In the genomic region with DNA sequence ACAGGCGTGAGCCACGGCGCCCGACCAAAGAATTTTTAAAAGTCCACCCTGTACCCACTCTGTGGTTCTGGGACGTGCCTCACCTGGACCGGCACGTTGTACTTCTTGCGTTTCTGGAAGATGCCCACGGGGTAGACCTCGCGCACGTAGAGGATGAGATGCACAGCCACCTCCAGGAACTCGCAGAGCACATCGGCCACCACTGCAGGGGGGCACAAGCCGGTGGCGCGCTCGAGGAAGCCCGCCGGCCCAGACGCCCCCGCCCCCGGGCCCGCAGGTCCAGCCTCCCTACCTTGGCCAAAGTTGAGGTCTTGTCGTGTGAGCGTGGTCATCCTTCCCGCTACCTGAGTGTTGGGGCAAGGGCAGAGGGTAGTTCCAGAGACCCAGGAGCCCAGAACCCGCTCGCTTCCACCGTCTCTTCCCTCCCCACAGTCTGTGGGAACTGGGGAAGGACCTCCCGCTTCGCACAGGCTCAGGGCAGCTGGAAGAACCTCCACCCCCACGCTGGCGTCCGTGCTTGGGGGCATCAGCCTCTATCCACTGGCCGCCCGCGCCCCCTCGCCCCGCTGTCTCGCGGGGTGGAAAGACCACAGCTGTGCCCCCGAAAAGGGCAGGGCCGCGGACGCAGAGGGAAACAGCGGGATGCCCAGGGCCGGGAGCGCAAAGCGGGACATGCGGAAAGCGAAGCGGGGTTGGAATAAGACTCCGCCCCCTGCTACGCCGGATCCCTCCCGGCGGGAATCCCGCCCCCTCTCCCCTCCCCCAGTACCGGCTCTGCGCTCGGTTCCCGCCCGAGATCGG, we compare ENCODE assay signal across 8 cellular contexts. TPM values are rescaled to one million over a fixed set of nuclear protein-coding genes. Genes with fewer than 3 reads are reported as not detected.
A peak's percentile ranks its signal among the peaks of the same experiment; 100 is the strongest.
DNase-seq lines count a peak whose midpoint lies in the region; ATAC-seq, FAIRE-seq and TF ChIP-seq lines count a peak whose summit lies in the region.

No MANE protein-coding gene starts in this region.

- H3K4me3 ChIP-seq in IMR-90 (ENCODE audit: insufficient read depth, low read depth, low read length) = peak overlapping the region; percentile 81
- peak overlapping the region; percentile 99 for H3K4me3 ChIP-seq in K562
- H3K4me3 ChIP-seq in subcutaneous abdominal adipose tissue (ENCODE audit: low read depth in 1 of 5, low read length in 5 of 5) = peak overlapping the region; percentile 79 to 89 (median 85)

- H3K4ac ChIP-seq in IMR-90 (ENCODE audit: low read depth, low read length) = peak overlapping the region; percentile 31

- H2AK9ac ChIP-seq in IMR-90 (replicated peaks; ENCODE audit: low read depth, low read length, poor library complexity) = peak overlapping the region; percentile 60

- CTCF ChIA-PET in IMR-90 (lab: Yijun Ruan, JAX) = interaction anchor here (1.5 kb wide), 1 partner anchor 17 kb away, joined by 4 read pairs; the partner anchor contains the start of gene FBXO6
- CTCF ChIA-PET in K562 (lab: Yijun Ruan, JAX; ENCODE audit: low intra/inter-chr PET ratio) = no interaction called here

- H3K4me2 ChIP-seq in IMR-90 (ENCODE audit: low read depth, low read length) = peak overlapping the region; percentile 99
- peak overlapping the region; percentile 92 for H3K4me2 ChIP-seq in K562 (ENCODE audit: insufficient read depth, low read length)

- no peak for TF ChIP-seq POLR2A in IMR-90 (IDR thresholded peaks at IDR 0.05; ENCODE audit: low read depth, low read length)
- TF ChIP-seq POLR2A in K562 (conservative IDR thresholded peaks at IDR 0.05) = no peak

- peak overlapping the region; percentile 38; the same call in 1 of the 2 replicates for H3K23ac ChIP-seq in IMR-90 (ENCODE audit: low read depth, low read length)

- peaks cover 17% of the 10 kb centered on the region for H3K36me3 ChIP-seq in IMR-90 (ENCODE audit: control insufficient read depth, insufficient read depth, low read length)
- H3K36me3 ChIP-seq in K562 (ENCODE audit: control insufficient read depth, insufficient read depth, low read length) = peaks cover 39% of the 10 kb centered on the region
- H3K36me3 ChIP-seq in subcutaneous abdominal adipose tissue (ENCODE audit: control insufficient read depth in 5 of 5, insufficient read depth in 5 of 5, low read length in 5 of 5) = peaks cover 0 to 16% (median 8%) of the 10 kb centered on the region in 5 donors

- H3K9me3 ChIP-seq in IMR-90 (ENCODE audit: control insufficient read depth, insufficient read depth, low read length) (no peaks in the 10 kb centered on the region), K562 (replicated peaks; ENCODE audit: control insufficient read depth, insufficient read depth, low read depth, low read length) (no peaks in the 10 kb centered on the region), subcutaneous abdominal adipose tissue (ENCODE audit: control insufficient read depth in 5 of 5, low read length in 5 of 5) (no peaks in the 10 kb centered on the region)

- H2BK15ac ChIP-seq in IMR-90 (ENCODE audit: low read depth, low read length) = no peak overlapping the region

- dilution Hi-C loops in IMR-90 (cut with HindIII; ENCODE audit: low sequenced_read_pairs, unreplicated experiment) = no loop called here

- ATAC-seq in GM21526 (IDR thresholded peaks at IDR 0.05; ENCODE audit: low FRiP score, unreplicated experiment) (peak; percentile 11), IMR-90 (ENCODE audit: low read depth) (peak; percentile 73), K562 (peak; percentile 61)

- WGBS in IMR-90 (ENCODE audit: extremely low coverage in 2 of 2, insufficient read length in 1 of 2), 2 experiments = 5% methylated on average over 24 of the region's 65 CpGs; no CpG with 5 or more reads in 1 of the 2 experiments
- 6% methylated on average over 55 of the region's 65 CpGs for WGBS in K562 (ENCODE audit: insufficient coverage, low coverage, missing lambda C conversion rate)

- FAIRE-seq in K562 (lab: Jason Lieb, UNC) = no peak

- no peak overlapping the region for H3K56ac ChIP-seq in IMR-90 (ENCODE audit: extremely low read depth, insufficient read depth, low read length)

- H2BK120ac ChIP-seq in IMR-90 (ENCODE audit: low read depth, low read length) = no peak overlapping the region; the same call in 1 of the 2 replicates

- 0 out of 2 replicates have a peak overlapping the region, but pooled peaks have one; percentile 20 for H4K5ac ChIP-seq in IMR-90 (ENCODE audit: low read depth, low read length)

- H3K27me3 ChIP-seq in IMR-90 (ENCODE audit: control insufficient read depth, insufficient read depth, low read length) = peaks cover 3% of the 10 kb centered on the region; the same call in 1 of the 2 replicates
- H3K27me3 ChIP-seq in K562 (ENCODE audit: control insufficient read depth in 2 of 2, insufficient read depth in 2 of 2, low read length in 2 of 2) = no peaks in the 10 kb centered on the region
- no peaks in the 10 kb centered on the region for H3K27me3 ChIP-seq in layer of hippocampus (ENCODE audit: control insufficient read depth, insufficient read depth, low read length)
- H3K27me3 ChIP-seq in subcutaneous abdominal adipose tissue (ENCODE audit: control insufficient read depth in 5 of 5, insufficient read depth in 4 of 5, low read length in 5 of 5) = peaks cover 0 to 12% (median 0%) of the 10 kb centered on the region in 5 donors

- peak overlapping the region; percentile 80 for H3K9ac ChIP-seq in IMR-90 (ENCODE audit: low read depth, low read length)
- peak overlapping the region; percentile 86 to 95 for H3K9ac ChIP-seq in K562 (ENCODE audit: insufficient read depth in 1 of 2, low read depth in 2 of 2, low read length in 2 of 2)
- peak overlapping the region in 4 of 5 donors; percentile 79 to 88 (median 84) for H3K9ac ChIP-seq in subcutaneous abdominal adipose tissue (ENCODE audit: low read length in 5 of 5)

- H4K20me1 ChIP-seq in IMR-90 (ENCODE audit: insufficient read depth, low read length) (no peaks in the 10 kb centered on the region), K562 (replicated peaks; ENCODE audit: control insufficient read depth, insufficient read depth, low read length) (no peaks in the 10 kb centered on the region; the same call in 1 of the 2 replicates)

- POLR2A ChIA-PET in IMR-90 (lab: Charles Lee; ENCODE audit: unreplicated experiment) = no interaction called here
- POLR2A ChIA-PET in K562 (lab: Yijun Ruan, JAX) = interaction anchor here (0.5 to 3.3 kb wide), 7 partner anchors 8 to 230 kb away, joined by 3 to 40 read pairs (median 4); no protein-coding TSS in a partner anchor

- peak overlapping the region; percentile 79 for H2BK5ac ChIP-seq in IMR-90 (ENCODE audit: low read depth, low read length, poor library complexity, severe bottlenecking)

- H3K79me1 ChIP-seq in IMR-90 (ENCODE audit: low read depth in 1 of 2, low read length in 2 of 2) = peaks cover 7 to 17% of the 10 kb centered on the region in 2 experiments; a peak in 3 of 4 replicates

- no peak overlapping the region for H2BK20ac ChIP-seq in IMR-90 (ENCODE audit: low read depth, low read length)

- no peak for TF ChIP-seq EP300 in K562 (IDR thresholded peaks at IDR 0.05; ENCODE audit: low read length)

- peaks cover 22% of the 10 kb centered on the region for H3K79me2 ChIP-seq in K562 (ENCODE audit: control insufficient read depth, insufficient read depth, low read length)

- H2AK5ac ChIP-seq in IMR-90 (ENCODE audit: low read depth, low read length) = peak overlapping the region; percentile 70; the same call in 1 of the 2 replicates

- H3K9me1 ChIP-seq in IMR-90 (ENCODE audit: insufficient read depth, low read length) = 0 out of 2 replicates have a peak, but pooled peaks cover 2% of the 10 kb centered on the region
- peaks cover 4% of the 10 kb centered on the region for H3K9me1 ChIP-seq in K562 (ENCODE audit: control insufficient read depth, insufficient read depth, low read length)

- peak overlapping the region; percentile 76 for H3K27ac ChIP-seq in IMR-90 (ENCODE audit: insufficient read depth, low read length)
- peak overlapping the region; percentile 93 for H3K27ac ChIP-seq in K562 (ENCODE audit: extremely low read depth, low read depth, low read length)
- H3K27ac ChIP-seq in layer of hippocampus (ENCODE audit: low read depth, low read length) = peak overlapping the region; percentile 85
- peak overlapping the region; percentile 46 for H3K27ac ChIP-seq in subcutaneous abdominal adipose tissue (ENCODE audit: low read depth, low read length)

- H2AFZ ChIP-seq in IMR-90 (replicated peaks; ENCODE audit: low read length, poor library complexity) (peak overlapping the region; percentile 94), K562 (ENCODE audit: low read depth, low read length) (peak overlapping the region; percentile 84)

- no peak for TF ChIP-seq CTCF in IMR-90 (conservative IDR thresholded peaks at IDR 0.05; ENCODE audit: low read depth, low read length)
- TF ChIP-seq CTCF in K562 (IDR thresholded peaks at IDR 0.05 in 2 of 3, conservative IDR thresholded peaks at IDR 0.05 in 1 of 3; ENCODE audit: insufficient read depth in 2 of 3, low read depth in 1 of 3, low read length in 3 of 3) = no peak

- TF ChIP-seq RAD21 in IMR-90 (IDR thresholded peaks at IDR 0.05; ENCODE audit: low read length) (no peak), K562 (CRISPR knock-in tag; conservative IDR thresholded peaks at IDR 0.05 in 1 of 2, IDR thresholded peaks at IDR 0.05 in 1 of 2) (no peak)

- H3K14ac ChIP-seq in IMR-90 (replicated peaks; ENCODE audit: low read depth, low read length) = peak overlapping the region; percentile 55

- intact Hi-C loops in IMR-90 (cut with micrococcal nuclease) (loop anchor here (2.0 to 5.0 kb wide), 3 partner anchors 24 to 122 kb away; no protein-coding TSS in a partner anchor), K562 (cut with micrococcal nuclease) (no loop called here)

- DNase-seq in ELF-1 (ENCODE audit: low read depth, low spot score) (peak; percentile 61), IMR-90 (peak; percentile 22), K562 (ENCODE audit: extremely low read depth in 1 of 4, low spot score in 3 of 4) (peak in 2 of 4 experiments; percentile 62 to 64), RKO (ENCODE audit: low spot score) (no peak)
- no peak for DNase-seq in stimulated activated CD4-positive, alpha-beta T cell treated with anti-CD3 and anti-CD28 coated beads, Interleukin-2, amount 100 ng/mL, for 24 hours

- BruUV-seq in IMR-90 (replicated peaks; lab: Mats Ljungman, UMichigan) = no TSS peak
- TSS peak; percentile 52 for BruUV-seq in K562 (replicated peaks; lab: Mats Ljungman, UMichigan)

- H4K8ac ChIP-seq in IMR-90 (ENCODE audit: low read depth in 2 of 2, low read length in 2 of 2) = peak overlapping the region in 1 of 2 experiments; percentile 44; a peak in 2 of 4 replicates

- no peak overlapping the region for H4K91ac ChIP-seq in IMR-90 (ENCODE audit: insufficient read depth, low read depth, low read length)

- in situ Hi-C loops in IMR-90 (cut with MboI; ENCODE audit: low sequenced_read_pairs) (no loop called here), K562 (cut with MboI) (no loop called here)

- H3K4me1 ChIP-seq in IMR-90 (ENCODE audit: control insufficient read depth, insufficient read depth, low read length) (peaks cover 3% of the 10 kb centered on the region), K562 (replicated peaks in 1 of 2; ENCODE audit: control insufficient read depth in 2 of 2, insufficient read depth in 2 of 2, low read length in 2 of 2) (peaks cover 11 to 34% of the 10 kb centered on the region in 2 experiments), subcutaneous abdominal adipose tissue (ENCODE audit: control insufficient read depth in 5 of 5, insufficient read depth in 5 of 5, low read length in 5 of 5) (peaks cover 1 to 23% (median 20%) of the 10 kb centered on the region in 5 donors)

- H3K18ac ChIP-seq in IMR-90 (ENCODE audit: low read depth, low read length) = no peak overlapping the region

RNA-seq across cellular contexts. Expression of gene MAD2L2, which starts 0.5 kb away (rescaled TPM):
- total RNA-seq in IMR-90 (2012; rRNA removed) = 44.6 and 47.5 TPM in 2 replicates
- 70.9 and 80.4 TPM in 2 replicates for polyA plus RNA-seq in IMR-90 (2012; rRNA removed)
- 71.3 and 77.4 TPM in 2 replicates for polyA plus RNA-seq in IMR-90 (2012; cell fraction: cytosol; rRNA removed)
- 53.4 and 70.4 TPM in 2 replicates for polyA plus RNA-seq in IMR-90 (2012; cell fraction: nucleus; rRNA removed; ENCODE audit: low replicate concordance)
- 61.6 and 182 TPM in 2 replicates for total RNA-seq in K562 (2011; cell fraction: chromatin; rRNA removed; ENCODE audit: low replicate concordance)
- 209 and 213 TPM in 2 replicates for total RNA-seq in K562 (2011; cell fraction: nucleolus; rRNA removed)
- 129 and 143 TPM in 2 replicates for total RNA-seq in K562 (2011; cell fraction: nucleoplasm; rRNA removed)
- total RNA-seq in K562 (2014; rRNA removed) = 286 and 326 TPM in 2 replicates
- total RNA-seq in K562 (2014; rRNA removed; fragmentation: Illumina TruSeq; extraction: Trizol) = 69.7 and 100 TPM in 2 replicates
- total RNA-seq in K562 (2015; rRNA removed; fragmentation: Illumina TruSeq; extraction: Trizol) = 143 TPM in 2 replicates
- 211 and 212 TPM in 2 replicates for total RNA-seq in K562 (2021)
- polyA plus RNA-seq in K562 (2011; rRNA removed) = 138 and 190 TPM in 2 replicates
- 297 and 419 TPM in 2 replicates for polyA plus RNA-seq in K562 (2011; cell fraction: cytosol; rRNA removed)
- polyA plus RNA-seq in K562 (2011; cell fraction: nucleus; rRNA removed) = 289 and 315 TPM in 2 replicates
- 217 and 239 TPM in 2 replicates for polyA plus RNA-seq in K562 (2012)
- 185 and 189 TPM in 2 replicates for polyA plus RNA-seq in K562 (2014; fragmentation: Illumina TruSeq; extraction: Trizol)
- 10 to 100 TPM; 12.4 to 25.9 TPM for polyA plus RNA-seq in K562 (2014; fragmentation: Nextera tagmentation; extraction: Ambion mirVana)
- 270 and 279 TPM in 2 replicates for polyA plus RNA-seq in K562 (2014; rRNA removed)
- polyA minus RNA-seq in K562 (2011; rRNA and poly(A)+ RNA removed) = 95.3 and 109 TPM in 2 replicates
- 94.6 and 115 TPM in 2 replicates for polyA minus RNA-seq in K562 (2011; cell fraction: cytosol; rRNA and poly(A)+ RNA removed)
- polyA minus RNA-seq in K562 (2011; cell fraction: nucleus; rRNA and poly(A)+ RNA removed) = 71.6 and 96.6 TPM in 2 replicates

RNA-seq across cellular contexts. Expression of gene DRAXIN, which starts 11.0 kb away (rescaled TPM):
- total RNA-seq in IMR-90 (2012; rRNA removed) (under 0.01 TPM in 2 replicates), K562 (2014; rRNA removed) (not detected in 2 replicates), K562 (2014; rRNA removed; fragmentation: Illumina TruSeq; extraction: Trizol) (0.04 TPM in 1 of 2 replicates, not detected in the other), K562 (2015; rRNA removed; fragmentation: Illumina TruSeq; extraction: Trizol) (under 0.01 TPM in 1 of 2 replicates, not detected in the other), K562 (2021) (not detected in 2 replicates)
- polyA plus RNA-seq in IMR-90 (2012; rRNA removed) (0.01 and 0.02 TPM in 2 replicates), K562 (2011; rRNA removed) (0.01 TPM in 1 of 2 replicates, not detected in the other), K562 (2014; fragmentation: Illumina TruSeq; extraction: Trizol) (not detected in 2 replicates), K562 (2014; fragmentation: Nextera tagmentation; extraction: Ambion mirVana) (under 1 TPM in 1 of 2 experiments, not detected in 1; 0.01 TPM), K562 (2014; rRNA removed) (0.01 TPM in 1 of 2 replicates, not detected in the other)
- 0.02 TPM in 1 of 2 replicates, not detected in the other for polyA plus RNA-seq in IMR-90 (2012; cell fraction: cytosol; rRNA removed)
- 0.01 TPM in 1 of 2 replicates, not detected in the other for polyA plus RNA-seq in IMR-90 (2012; cell fraction: nucleus; rRNA removed; ENCODE audit: low replicate concordance)
- total RNA-seq in K562 (2011; cell fraction: chromatin; rRNA removed; ENCODE audit: low replicate concordance) = not detected in 2 replicates
- not detected in 2 replicates for total RNA-seq in K562 (2011; cell fraction: nucleolus; rRNA removed)
- not detected in 2 replicates for total RNA-seq in K562 (2011; cell fraction: nucleoplasm; rRNA removed)
- 0.01 TPM in 1 of 2 replicates, not detected in the other for polyA plus RNA-seq in K562 (2011; cell fraction: cytosol; rRNA removed)
- polyA plus RNA-seq in K562 (2011; cell fraction: nucleus; rRNA removed) = not detected in 2 replicates
- 0.01 TPM in 2 replicates for polyA plus RNA-seq in K562 (2012)
- not detected in 2 replicates for polyA minus RNA-seq in K562 (2011; rRNA and poly(A)+ RNA removed)
- polyA minus RNA-seq in K562 (2011; cell fraction: cytosol; rRNA and poly(A)+ RNA removed) = not detected in 2 replicates
- polyA minus RNA-seq in K562 (2011; cell fraction: nucleus; rRNA and poly(A)+ RNA removed) = not detected in 2 replicates

RNA-seq across cellular contexts. Expression of gene FBXO6, which starts 16.5 kb away (rescaled TPM):
- 6.4 and 6.8 TPM in 2 replicates for total RNA-seq in IMR-90 (2012; rRNA removed)
- 7.5 and 9.9 TPM in 2 replicates for polyA plus RNA-seq in IMR-90 (2012; rRNA removed)
- polyA plus RNA-seq in IMR-90 (2012; cell fraction: cytosol; rRNA removed) = 7.1 and 11.6 TPM in 2 replicates
- 2.6 and 3.8 TPM in 2 replicates for polyA plus RNA-seq in IMR-90 (2012; cell fraction: nucleus; rRNA removed; ENCODE audit: low replicate concordance)
- total RNA-seq in K562 (2011; cell fraction: chromatin; rRNA removed; ENCODE audit: low replicate concordance) = 3.1 and 10.3 TPM in 2 replicates
- total RNA-seq in K562 (2011; cell fraction: nucleolus; rRNA removed) = 13.0 and 14.1 TPM in 2 replicates
- 7.6 and 11.3 TPM in 2 replicates for total RNA-seq in K562 (2011; cell fraction: nucleoplasm; rRNA removed)
- total RNA-seq in K562 (2014; rRNA removed) = 44.1 and 44.9 TPM in 2 replicates
- 9.6 and 15.2 TPM in 2 replicates for total RNA-seq in K562 (2014; rRNA removed; fragmentation: Illumina TruSeq; extraction: Trizol)
- 23.8 and 24.5 TPM in 2 replicates for total RNA-seq in K562 (2015; rRNA removed; fragmentation: Illumina TruSeq; extraction: Trizol)
- 23.2 and 24.9 TPM in 2 replicates for total RNA-seq in K562 (2021)
- polyA plus RNA-seq in K562 (2011; rRNA removed) = 35.2 and 64.0 TPM in 2 replicates
- 96.3 and 104 TPM in 2 replicates for polyA plus RNA-seq in K562 (2011; cell fraction: cytosol; rRNA removed)
- polyA plus RNA-seq in K562 (2011; cell fraction: nucleus; rRNA removed) = 14.1 and 20.6 TPM in 2 replicates
- 26.0 and 39.2 TPM in 2 replicates for polyA plus RNA-seq in K562 (2012)
- 34.1 and 34.7 TPM in 2 replicates for polyA plus RNA-seq in K562 (2014; fragmentation: Illumina TruSeq; extraction: Trizol)
- 10 to 100 TPM; 10.6 to 16.4 TPM for polyA plus RNA-seq in K562 (2014; fragmentation: Nextera tagmentation; extraction: Ambion mirVana)
- polyA plus RNA-seq in K562 (2014; rRNA removed) = 45.8 and 49.6 TPM in 2 replicates
- 15.9 and 20.2 TPM in 2 replicates for polyA minus RNA-seq in K562 (2011; rRNA and poly(A)+ RNA removed)
- polyA minus RNA-seq in K562 (2011; cell fraction: cytosol; rRNA and poly(A)+ RNA removed) = 14.4 and 33.6 TPM in 2 replicates
- 6.2 and 9.4 TPM in 2 replicates for polyA minus RNA-seq in K562 (2011; cell fraction: nucleus; rRNA and poly(A)+ RNA removed)

RNA-seq across cellular contexts. Expression of gene FBXO44, which starts 25.8 kb away (rescaled TPM):
- total RNA-seq in IMR-90 (2012; rRNA removed) = 7.8 and 9.3 TPM in 2 replicates
- polyA plus RNA-seq in IMR-90 (2012; rRNA removed) = 25.5 and 30.5 TPM in 2 replicates
- polyA plus RNA-seq in IMR-90 (2012; cell fraction: cytosol; rRNA removed) = 23.4 and 34.2 TPM in 2 replicates
- polyA plus RNA-seq in IMR-90 (2012; cell fraction: nucleus; rRNA removed; ENCODE audit: low replicate concordance) = 165 and 273 TPM in 2 replicates
- total RNA-seq in K562 (2011; cell fraction: chromatin; rRNA removed; ENCODE audit: low replicate concordance) = 25.1 and 57.8 TPM in 2 replicates
- total RNA-seq in K562 (2011; cell fraction: nucleolus; rRNA removed) = 47.5 and 48.8 TPM in 2 replicates
- total RNA-seq in K562 (2011; cell fraction: nucleoplasm; rRNA removed) = 32.2 and 35.3 TPM in 2 replicates
- 11.6 and 14.7 TPM in 2 replicates for total RNA-seq in K562 (2014; rRNA removed)
- total RNA-seq in K562 (2014; rRNA removed; fragmentation: Illumina TruSeq; extraction: Trizol) = 2.6 and 3.9 TPM in 2 replicates
- total RNA-seq in K562 (2015; rRNA removed; fragmentation: Illumina TruSeq; extraction: Trizol) = 6.1 and 6.7 TPM in 2 replicates
- 15.7 and 16.4 TPM in 2 replicates for total RNA-seq in K562 (2021)
- polyA plus RNA-seq in K562 (2011; rRNA removed) = 8.3 and 18.1 TPM in 2 replicates
- 18.0 and 19.5 TPM in 2 replicates for polyA plus RNA-seq in K562 (2011; cell fraction: cytosol; rRNA removed)
- polyA plus RNA-seq in K562 (2011; cell fraction: nucleus; rRNA removed) = 93.3 and 93.5 TPM in 2 replicates
- polyA plus RNA-seq in K562 (2012) = 11.8 and 19.7 TPM in 2 replicates
- 5.9 and 9.8 TPM in 2 replicates for polyA plus RNA-seq in K562 (2014; fragmentation: Illumina TruSeq; extraction: Trizol)
- 1 to 10 TPM in 1 of 2 experiments, under 1 TPM in 1; 0.69 to 1.3 TPM for polyA plus RNA-seq in K562 (2014; fragmentation: Nextera tagmentation; extraction: Ambion mirVana)
- 20.9 and 23.7 TPM in 2 replicates for polyA plus RNA-seq in K562 (2014; rRNA removed)
- 5.7 and 7.3 TPM in 2 replicates for polyA minus RNA-seq in K562 (2011; rRNA and poly(A)+ RNA removed)
- 3.5 and 14.7 TPM in 2 replicates for polyA minus RNA-seq in K562 (2011; cell fraction: cytosol; rRNA and poly(A)+ RNA removed)
- 29.5 and 46.7 TPM in 2 replicates for polyA minus RNA-seq in K562 (2011; cell fraction: nucleus; rRNA and poly(A)+ RNA removed)

RNA-seq across cellular contexts. Expression of gene FBXO2, which starts 26.2 kb away (rescaled TPM):
- 0.36 and 0.56 TPM in 2 replicates for total RNA-seq in IMR-90 (2012; rRNA removed)
- polyA plus RNA-seq in IMR-90 (2012; rRNA removed) = 1.7 and 2.1 TPM in 2 replicates
- 4.2 and 9.1 TPM in 2 replicates for polyA plus RNA-seq in IMR-90 (2012; cell fraction: cytosol; rRNA removed)
- polyA plus RNA-seq in IMR-90 (2012; cell fraction: nucleus; rRNA removed; ENCODE audit: low replicate concordance) = 6.0 and 6.5 TPM in 2 replicates
- total RNA-seq in K562 (2011; cell fraction: chromatin; rRNA removed; ENCODE audit: low replicate concordance) = 0.76 and 1.9 TPM in 2 replicates
- 1.7 and 1.8 TPM in 2 replicates for total RNA-seq in K562 (2011; cell fraction: nucleolus; rRNA removed)
- 1.3 and 1.5 TPM in 2 replicates for total RNA-seq in K562 (2011; cell fraction: nucleoplasm; rRNA removed)
- total RNA-seq in K562 (2014; rRNA removed) = 1.1 and 1.9 TPM in 2 replicates
- total RNA-seq in K562 (2014; rRNA removed; fragmentation: Illumina TruSeq; extraction: Trizol) = 0.16 and 0.25 TPM in 2 replicates
- 0.22 and 0.41 TPM in 2 replicates for total RNA-seq in K562 (2015; rRNA removed; fragmentation: Illumina TruSeq; extraction: Trizol)
- 1.4 and 1.7 TPM in 2 replicates for total RNA-seq in K562 (2021)
- 1.1 and 2.8 TPM in 2 replicates for polyA plus RNA-seq in K562 (2011; rRNA removed)
- polyA plus RNA-seq in K562 (2011; cell fraction: cytosol; rRNA removed) = 2.6 and 3.2 TPM in 2 replicates
- 4.5 and 6.3 TPM in 2 replicates for polyA plus RNA-seq in K562 (2011; cell fraction: nucleus; rRNA removed)
- 1.6 and 1.8 TPM in 2 replicates for polyA plus RNA-seq in K562 (2012)
- 0.27 and 0.46 TPM in 2 replicates for polyA plus RNA-seq in K562 (2014; fragmentation: Illumina TruSeq; extraction: Trizol)
- under 1 TPM; 0.04 to 0.27 TPM for polyA plus RNA-seq in K562 (2014; fragmentation: Nextera tagmentation; extraction: Ambion mirVana)
- 1.6 and 2.2 TPM in 2 replicates for polyA plus RNA-seq in K562 (2014; rRNA removed)
- polyA minus RNA-seq in K562 (2011; rRNA and poly(A)+ RNA removed) = 0.21 and 0.48 TPM in 2 replicates
- polyA minus RNA-seq in K562 (2011; cell fraction: cytosol; rRNA and poly(A)+ RNA removed) = 0.57 and 2.8 TPM in 2 replicates
- 0.67 and 1.4 TPM in 2 replicates for polyA minus RNA-seq in K562 (2011; cell fraction: nucleus; rRNA and poly(A)+ RNA removed)

Comparison
In these comparisons a context has a peak if more than half of its experiments do, and no peak if none do; other contexts are left out.
1. DNase-seq: peak in ELF-1 (single experiment) and IMR-90 (single experiment); none in RKO (single experiment) and stimulated activated CD4-positive, alpha-beta T cell treated with anti-CD3 and anti-CD28 coated beads, Interleukin-2, amount 100 ng/mL, for 24 hours (0 of 2).
2. ATAC-seq: peak in every context shown above with its lines; median percentile 73 in IMR-90; 61 in K562; 11 in GM21526.
3. Peak in every context shown above with its lines, with median percentiles within 50 percentile points of each other: H3K27ac ChIP-seq, H3K4me3 ChIP-seq and H3K9ac ChIP-seq.